Comparison of ENCODE assay signal across 10 cellular contexts in genomic region chr2:30293303-30293912, GRCh38.
DNase-seq lines count a peak whose midpoint lies in the region; ATAC-seq and TF ChIP-seq lines count a peak whose summit lies in the region.
"Had no signal": no experiment of that assay in that cellular context is flagged by ENCODE, and none has a peak within 500 bp of the region (broad histone marks: within the 10 kb centered on the region; RNA-seq: fewer than 3 reads in every experiment).

No MANE protein-coding gene starts in this region.

- H3K4me3 ChIP-seq in AG09309 (ENCODE audit: control insufficient read depth, low read depth, low read length) = no peak overlapping the region
- H3K4me3 ChIP-seq: coronary artery had no signal

- ATAC-seq in activated naive CD8-positive, alpha-beta T cell treated with anti-CD3 and anti-CD28 coated beads, Interleukin-2, amount 50 U/mL, for 24 hours = peak; percentile 73
- ATAC-seq in left lobe of liver (peak; percentile 22), HG02852 (IDR thresholded peaks at IDR 0.05; ENCODE audit: unreplicated experiment) (no peak)

- H3K27me3 Mint-ChIP-seq in activated naive CD8-positive, alpha-beta T cell treated with anti-CD3 and anti-CD28 coated beads, Interleukin-2, amount 50 U/mL, for 24 hours = no peaks in the 10 kb centered on the region
- peaks cover 8% of the 10 kb centered on the region for H3K27me3 Mint-ChIP-seq in nephron progenitor cell (ENCODE audit: low read depth, poor library complexity)

- peaks cover 47% of the 10 kb centered on the region for H3K4me1 Mint-ChIP-seq in activated naive CD8-positive, alpha-beta T cell treated with anti-CD3 and anti-CD28 coated beads, Interleukin-2, amount 50 U/mL, for 24 hours
- H3K4me1 Mint-ChIP-seq in nephron progenitor cell = peaks cover 6% of the 10 kb centered on the region

- H3K4me3 Mint-ChIP-seq in activated naive CD8-positive, alpha-beta T cell treated with anti-CD3 and anti-CD28 coated beads, Interleukin-2, amount 50 U/mL, for 24 hours = no peak overlapping the region
- no peak overlapping the region for H3K4me3 Mint-ChIP-seq in nephron progenitor cell

- H3K36me3 Mint-ChIP-seq in activated naive CD8-positive, alpha-beta T cell treated with anti-CD3 and anti-CD28 coated beads, Interleukin-2, amount 50 U/mL, for 24 hours (ENCODE audit: low read depth) = no peaks in the 10 kb centered on the region
- H3K36me3 Mint-ChIP-seq in nephron progenitor cell (ENCODE audit: low read depth) = no peaks in the 10 kb centered on the region

- TF ChIP-seq CTCF in AG09309 (IDR thresholded peaks at IDR 0.05; ENCODE audit: control insufficient read depth, insufficient read depth, low read depth, low read length, missing control alignments) = no peak
- no peak for TF ChIP-seq CTCF in nephron progenitor cell (IDR thresholded peaks at IDR 0.05)

- DNase-seq in AG09309 (ENCODE audit: low read depth) (peak; percentile 77), HT-29 (ENCODE audit: low spot score) (peak; percentile 42), left lobe of liver (ENCODE audit: low spot score) (no peak), nephron progenitor cell (no peak)
- DNase-seq in activated naive CD8-positive, alpha-beta T cell treated with anti-CD3 and anti-CD28 coated beads, Interleukin-2, amount 50 U/mL, for 24 hours = peak; percentile 38
- no peak for DNase-seq in stimulated activated CD4-positive, alpha-beta T cell treated with anti-CD3 and anti-CD28 coated beads, Interleukin-15, amount 100 ng/mL, for 24 hours
- DNase-seq in stimulated activated CD4-positive, alpha-beta T cell treated with anti-CD3 and anti-CD28 coated beads, Interleukin-4, amount 100 ng/mL, for 24 hours = no peak
- DNase-seq: NCI-H524 treated with DMSO at 0.1 percent for 48 hours had no signal

- peak overlapping the region; percentile 43 for H3K27ac Mint-ChIP-seq in activated naive CD8-positive, alpha-beta T cell treated with anti-CD3 and anti-CD28 coated beads, Interleukin-2, amount 50 U/mL, for 24 hours
- H3K27ac Mint-ChIP-seq in nephron progenitor cell = no peak overlapping the region

- peaks cover 5% of the 10 kb centered on the region for H3K9me3 Mint-ChIP-seq in activated naive CD8-positive, alpha-beta T cell treated with anti-CD3 and anti-CD28 coated beads, Interleukin-2, amount 50 U/mL, for 24 hours
- no peaks in the 10 kb centered on the region for H3K9me3 Mint-ChIP-seq in nephron progenitor cell

Comparison
In these comparisons a context has a peak if more than half of its experiments do, and no peak if none do; other contexts are left out.
1. DNase-seq: peak in AG09309 (single experiment), HT-29 (single experiment) and activated naive CD8-positive, alpha-beta T cell treated with anti-CD3 and anti-CD28 coated beads, Interleukin-2, amount 50 U/mL, for 24 hours (single experiment); none in left lobe of liver (single experiment), nephron progenitor cell (single experiment), stimulated activated CD4-positive, alpha-beta T cell treated with anti-CD3 and anti-CD28 coated beads, Interleukin-15, amount 100 ng/mL, for 24 hours (single experiment) and stimulated activated CD4-positive, alpha-beta T cell treated with anti-CD3 and anti-CD28 coated beads, Interleukin-4, amount 100 ng/mL, for 24 hours (single experiment).